In genomic region chr2:197258580-197258979, GRCh38 we compare ENCODE assay signal across 9 cellular contexts. TPM values are rescaled to one million over a fixed set of nuclear protein-coding genes. Genes with fewer than 3 reads are reported as not detected.
DNase-seq lines count a peak whose midpoint lies in the region; ATAC-seq and TF ChIP-seq lines count a peak whose summit lies in the region.
"Had no signal": no experiment of that assay in that cellular context is flagged by ENCODE, and none has a peak within 500 bp of the region (broad histone marks: within the 10 kb centered on the region; RNA-seq: fewer than 3 reads in every experiment).

No MANE protein-coding gene starts in this region.

- no peaks in the 10 kb centered on the region for H3K9me3 ChIP-seq in tibial artery
- H3K9me3 ChIP-seq in gastroesophageal sphincter, result no peaks in the 10 kb centered on the region

- peaks cover 0 to 24% (median 7%) of the 10 kb centered on the region in 4 donors for H3K4me1 ChIP-seq in tibial artery
- peaks cover 4 to 54% (median 9%) of the 10 kb centered on the region in 3 donors for H3K4me1 ChIP-seq in gastroesophageal sphincter

- H3K27ac ChIP-seq in tibial artery, result no peak overlapping the region
- H3K27ac ChIP-seq in gastroesophageal sphincter, result no peak overlapping the region

- WGBS in gastroesophageal sphincter (ENCODE audit: low coverage in 1 of 2), 2 donors, result 75 to 97% methylated on average over 2 of the region's 2 CpGs

- intact Hi-C loops in tibial artery (cut with DNase I; ENCODE audit: low total_unique reads), result no loop called here

- H3K36me3 ChIP-seq in tibial artery (no peaks in the 10 kb centered on the region), gastroesophageal sphincter (no peaks in the 10 kb centered on the region)

- H3K27me3 ChIP-seq in tibial artery (no peaks in the 10 kb centered on the region), gastroesophageal sphincter (no peaks in the 10 kb centered on the region)

- TF ChIP-seq EP300 in gastroesophageal sphincter (IDR thresholded peaks at IDR 0.05), result no peak

- ATAC-seq in GM18520 (IDR thresholded peaks at IDR 0.05; ENCODE audit: unreplicated experiment) (peak; percentile 25), GM19351 (IDR thresholded peaks at IDR 0.05; ENCODE audit: unreplicated experiment) (no peak), gastroesophageal sphincter (no peak)

- TF ChIP-seq CTCF in fibroblast of pulmonary artery (IDR thresholded peaks at IDR 0.05; ENCODE audit: low read length, missing control alignments), result no peak
- TF ChIP-seq CTCF in tibial artery (IDR thresholded peaks at IDR 0.05), result no peak
- TF ChIP-seq CTCF in gastroesophageal sphincter (IDR thresholded peaks at IDR 0.05), result no peak

- DNase-seq in AML-193 (lab: John Stamatoyannopoulos, UW) (peak; percentile 91 to 95), SKM-1 (lab: John Stamatoyannopoulos, UW; ENCODE audit: unreplicated experiment) (peak; percentile 91), fibroblast of pulmonary artery (ENCODE audit: low read depth) (peak; percentile 58), tibial artery (no peak), KG1 (lab: John Stamatoyannopoulos, UW) (no peak)
- DNase-seq: NCI-H526 treated with DMSO at 0.1 percent for 48 hours had no signal

- no peak for TF ChIP-seq POLR2A in gastroesophageal sphincter (IDR thresholded peaks at IDR 0.05)

- no peak overlapping the region for H3K4me3 ChIP-seq in fibroblast of pulmonary artery (replicated peaks; ENCODE audit: low read depth, low read length)
- H3K4me3 ChIP-seq in tibial artery, result no peak overlapping the region
- H3K4me3 ChIP-seq in gastroesophageal sphincter, result no peak overlapping the region

RNA-seq across cellular contexts. Expression of gene ANKRD44, which starts 52.0 kb away (rescaled TPM):
- total RNA-seq in gastroesophageal sphincter, result 10 to 100 TPM; 24.4 to 51.8 (median 35.7) TPM

Comparison
In these comparisons a context has a peak if more than half of its experiments do, and no peak if none do; other contexts are left out.
1. DNase-seq: peak in AML-193 (2 of 2), SKM-1 (single experiment) and fibroblast of pulmonary artery (single experiment); none in tibial artery (0 of 2) and KG1 (single experiment).